8 cellular contexts compared by ENCODE assay signal in genomic region chr10:80472234-80473095, GRCh38.
DNase-seq lines count a peak whose midpoint lies in the region; ATAC-seq and TF ChIP-seq lines count a peak whose summit lies in the region.

No MANE protein-coding gene starts in this region.

- CTCF ChIA-PET in HEK293T (lab: Yijun Ruan, JAX): interaction anchor here (0.6 to 1.5 kb wide), 2 partner anchors 14 to 270 kb away, joined by 3 to 8 read pairs; no protein-coding TSS in a partner anchor

- peak overlapping the region; percentile 64 to 73 (median 69) for H3K27ac Mint-ChIP-seq in nephron

- H3K27me3 Mint-ChIP-seq in nephron (ENCODE audit: low read depth): no peaks in the 10 kb centered on the region

- DNase-seq in EL (peak; percentile 85), astrocyte of the hippocampus (ENCODE audit: low read depth, low spot score) (peak; percentile 38), HEK293T (ENCODE audit: extremely low spot score) (no peak), OCI-M2 (lab: John Stamatoyannopoulos, UW; ENCODE audit: unreplicated experiment) (no peak), GM19240 (ENCODE audit: insufficient read length, low spot score) (no peak)

- POLR2A ChIA-PET in HEK293T (lab: Yijun Ruan, JAX): interaction anchor here (1.6 kb wide), 1 partner anchor 15 kb away, joined by 4 read pairs; no protein-coding TSS in a partner anchor

- peak; percentile 87 for ATAC-seq in GM19467 (IDR thresholded peaks at IDR 0.05; ENCODE audit: unreplicated experiment)
- peak; percentile 91 for ATAC-seq in HG03460 (IDR thresholded peaks at IDR 0.05; ENCODE audit: unreplicated experiment)

- peaks cover 53% of the 10 kb centered on the region for H3K4me1 Mint-ChIP-seq in nephron

- H3K36me3 Mint-ChIP-seq in nephron (ENCODE audit: low read depth): peaks cover 25% of the 10 kb centered on the region

- H3K9me3 Mint-ChIP-seq in nephron: peaks cover 5% of the 10 kb centered on the region

- TF ChIP-seq CTCF in nephron (IDR thresholded peaks at IDR 0.05; ENCODE audit: unreplicated experiment in 3 of 3): no peak

- H3K4me3 Mint-ChIP-seq in nephron: no peak overlapping the region

TF ChIP-seq in HEK293T, 16 proteins besides CTCF, POLR2A, EP300 and RAD21:
- TF ChIP-seq ELF4 (IDR thresholded peaks at IDR 0.05) (no peak), ZNF384 (IDR thresholded peaks at IDR 0.05) (no peak), ARNT (IDR thresholded peaks at IDR 0.05) (no peak), HDGF (IDR thresholded peaks at IDR 0.05; ENCODE audit: borderline replicate concordance) (no peak), SUZ12 (IDR thresholded peaks at IDR 0.05) (no peak), BHLHE40 (IDR thresholded peaks at IDR 0.05; ENCODE audit: borderline replicate concordance) (no peak), CTBP1 (IDR thresholded peaks at IDR 0.05; ENCODE audit: borderline replicate concordance) (no peak), FOXM1 (IDR thresholded peaks at IDR 0.05; ENCODE audit: borderline replicate concordance) (no peak)
TF ChIP-seq in HEK293T: peak in this region for 0.

Comparison
In these comparisons a context has a peak if more than half of its experiments do, and no peak if none do; other contexts are left out.
1. DNase-seq: peak in EL (single experiment) and astrocyte of the hippocampus (single experiment); none in HEK293T (single experiment), OCI-M2 (single experiment) and GM19240 (single experiment).